ENCODE assay signal across 24 cellular contexts in the genomic region with DNA sequence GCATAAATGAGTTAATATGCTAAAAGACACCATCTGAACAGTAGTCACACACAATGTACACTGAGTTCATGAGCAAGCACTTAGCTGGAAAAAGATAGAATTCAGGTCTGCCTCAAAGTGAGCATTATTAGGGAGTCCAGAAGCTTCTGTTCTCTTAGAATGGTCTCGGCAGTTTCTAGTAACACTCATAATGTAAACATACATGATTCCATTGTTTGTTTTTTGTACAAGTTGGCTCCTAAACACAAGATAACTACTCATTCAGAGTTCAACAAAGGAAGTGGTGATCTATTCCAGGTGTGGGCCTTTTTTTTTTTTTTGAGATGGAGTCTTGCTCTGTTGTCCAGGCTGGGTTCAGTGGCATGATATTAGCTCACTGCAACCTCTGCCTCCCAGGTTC.
"Had no signal": no experiment of that assay in that cellular context is flagged by ENCODE, and none has a peak within 500 bp of the region (broad histone marks: within the 10 kb centered on the region; RNA-seq: fewer than 3 reads in every experiment).

No MANE protein-coding gene starts in this region.

- H3K4me2 ChIP-seq: SK-N-SH had no signal

- DNase-seq: KBM-7, MG63, NCI-H1092, NCI-H1105 treated with DMSO at 0.1 percent for 48 hours, NCI-H1417 treated with DMSO at 0.1 percent for 48 hours, NCI-H146, NCI-H1694 treated with DMSO at 0.1 percent for 48 hours, NCI-H1930, NCI-H2081, NCI-H2171, NCI-H226, NCI-H446, NCI-H510A, NCI-H524 treated with DMSO at 0.1 percent for 48 hours, NCI-H69, NCI-H774, SHP77, SK-N-SH, SW 1271, T-cell had no signal

- ATAC-seq: Panc1, T-cell had no signal

- H3K9me3 ChIP-seq: MG63, SK-N-SH had no signal

- H3K4me3 ChIP-seq: MG63 had no signal

- H3K27ac ChIP-seq: HL-60, RWPE1 had no signal

- H3K27me3 ChIP-seq: MG63 had no signal

- H3K9ac ChIP-seq: SK-N-SH had no signal

- FAIRE-seq: HTR-8/SVneo had no signal
